ENCODE assay signal across 8 cellular contexts in genomic region chr5:140690941-140691924, GRCh38. TPM values are rescaled to one million over a fixed set of nuclear protein-coding genes. Genes with fewer than 3 reads are reported as not detected.
DNase-seq lines count a peak whose midpoint lies in the region; ATAC-seq and TF ChIP-seq lines count a peak whose summit lies in the region.

HARS1 (minus strand) TSS chr5:140691370; CDS start chr5:140691304, 66 bp downstream.
HARS2 (plus strand) TSS chr5:140691455; CDS start chr5:140691649, 194 bp downstream.

- DNase-seq in D341Med (ENCODE audit: low spot score) (peak; percentile 92), OCI-LY7 (ENCODE audit: low spot score) (peak; percentile 92), activated T-cell treated with anti-CD3 and anti-CD28 coated beads for 24 hours (ENCODE audit: low read depth) (peak; percentile 85), epidermal melanocyte (ENCODE audit: insufficient read length, low spot score) (peak; percentile 93), middle frontal gyrus (ENCODE audit: extremely low spot score, low spot score) (peak; percentile 86)
- DNase-seq in stimulated activated CD8-positive, alpha-beta memory T cell treated with anti-CD3 and anti-CD28 coated beads, Interleukin-2, amount 100 ng/mL, for 48 hours (ENCODE audit: low read depth in 2 of 2), result peak; percentile 77 to 83

- POLR2A ChIA-PET in OCI-LY7 (lab: Charles Lee), result interaction anchor here (0.6 to 2.4 kb wide), 10 partner anchors 9 to 575 kb away, joined by 3 to 20 read pairs (median 4); partner anchors contain the start of genes IK, NDUFA2 and ZMAT2

- peaks cover 61% of the 10 kb centered on the region for H3K36me3 ChIP-seq in HUES64 (ENCODE audit: insufficient read depth, low read length)
- peaks cover 56% of the 10 kb centered on the region for H3K36me3 ChIP-seq in OCI-LY7 (ENCODE audit: insufficient read depth, low read length)

- H3K9me2 ChIP-seq in OCI-LY7 (ENCODE audit: insufficient read depth, low read length), result no peaks in the 10 kb centered on the region

- TF ChIP-seq CTCF in OCI-LY7 (conservative IDR thresholded peaks at IDR 0.05; ENCODE audit: low read length), result no peak

- intact Hi-C loops in OCI-LY7 (cut with micrococcal nuclease; ENCODE audit: unreplicated experiment), result loop anchor here (1.0 kb wide), 1 partner anchor 27 kb away; the partner anchor contains the start of gene WDR55

- no TSS peak for BruUV-seq in OCI-LY7 (replicated peaks; lab: Mats Ljungman, UMichigan)

- H2AFZ ChIP-seq in OCI-LY7 (ENCODE audit: low read length), result peak within 1 kb of the TSS; percentile 88

- under 1% methylated on average over 61 of the region's 61 CpGs for WGBS in HUES64

- H3K27me3 ChIP-seq in HUES64 (ENCODE audit: insufficient read depth, low read length), result no peaks in the 10 kb centered on the region

- no peaks in the 10 kb centered on the region for H4K20me1 ChIP-seq in OCI-LY7 (ENCODE audit: insufficient read depth, low read length)

- H3K27ac ChIP-seq in HUES64 (ENCODE audit: low read depth, low read length) (peak within 1 kb of the TSS; percentile 88), OCI-LY7 (ENCODE audit: low read depth, low read length, poor library complexity, severe bottlenecking) (peak within 1 kb of the TSS; percentile 38)

- H3K79me2 ChIP-seq in OCI-LY7 (ENCODE audit: insufficient read depth, low read depth, low read length), result peaks cover 35% of the 10 kb centered on the region

- ATAC-seq in GM21447 (IDR thresholded peaks at IDR 0.05; ENCODE audit: unreplicated experiment), result peak; percentile 98

- H3K4me1 ChIP-seq in HUES64 (ENCODE audit: insufficient read depth, low read length) (peaks cover 4% of the 10 kb centered on the region; the same call in 1 of the 2 replicates), OCI-LY7 (ENCODE audit: insufficient read depth, low read length, poor library complexity, severe bottlenecking) (peaks cover 17% of the 10 kb centered on the region)

- peak within 1 kb of the TSS; percentile 97 for H3K4me2 ChIP-seq in OCI-LY7 (ENCODE audit: low read length)

- CTCF ChIA-PET in OCI-LY7 (lab: Charles Lee; ENCODE audit: unreplicated experiment), result interaction anchor here (0.5 to 1.0 kb wide), 2 partner anchors 49 to 947 kb away, joined by 3 read pairs; no protein-coding TSS in a partner anchor

- H3K4me3 ChIP-seq in HUES64 (ENCODE audit: low read length), result peak within 1 kb of the TSS; percentile 84
- H3K4me3 ChIP-seq in OCI-LY7 (ENCODE audit: low read depth, low read length, poor library complexity, severe bottlenecking), result peak within 1 kb of the TSS; percentile 86

- H3K9me3 ChIP-seq in HUES64 (ENCODE audit: insufficient read depth, low read depth, low read length), result no peaks in the 10 kb centered on the region
- H3K9me3 ChIP-seq in OCI-LY7 (ENCODE audit: low read length), result no peaks in the 10 kb centered on the region

- peak within 1 kb of the TSS; percentile 86 for H3K9ac ChIP-seq in HUES64 (ENCODE audit: low read depth, low read length)

RNA-seq across cellular contexts. Expression of gene HARS1, which starts in this region (rescaled TPM):
- 43.7 TPM for polyA plus RNA-seq in HUES64 (2013, experiment 1 of 2)
- 39.7 TPM for polyA plus RNA-seq in HUES64 (2013, experiment 2 of 2)
- 43.7 and 44.3 TPM in 2 replicates for total RNA-seq in OCI-LY7 (2014; rRNA removed; shearing (Covaris generic))
- 61.4 and 61.6 TPM in 2 replicates for total RNA-seq in OCI-LY7 (2022)

RNA-seq across cellular contexts. Expression of gene HARS2, which starts in this region (rescaled TPM):
- polyA plus RNA-seq in HUES64 (2013, experiment 1 of 2), result 16.1 TPM
- polyA plus RNA-seq in HUES64 (2013, experiment 2 of 2), result 17.3 TPM
- 20.8 and 23.4 TPM in 2 replicates for total RNA-seq in OCI-LY7 (2014; rRNA removed; shearing (Covaris generic))
- total RNA-seq in OCI-LY7 (2022), result 27.3 and 27.5 TPM in 2 replicates

Comparison
In these comparisons a context has a peak if more than half of its experiments do, and no peak if none do; other contexts are left out.
1. Peak in every context shown above with its lines: DNase-seq, ATAC-seq, H3K4me3 ChIP-seq and H3K27ac ChIP-seq.